Comparison of ENCODE assay signal across 25 cellular contexts in genomic region chr12:94078736-94079509, GRCh38.
"Had no signal": no experiment of that assay in that cellular context is flagged by ENCODE, and none has a peak within 500 bp of the region (broad histone marks: within the 10 kb centered on the region; RNA-seq: fewer than 3 reads in every experiment).

No MANE protein-coding gene starts in this region.

- H3K4me3 ChIP-seq: adrenal gland had no signal

- H3K27ac ChIP-seq: adrenal gland had no signal

- FAIRE-seq: TTC549 had no signal

- H3K27me3 ChIP-seq: adrenal gland had no signal

- ATAC-seq: activated T-helper 17 cell treated with anti-CD3 and anti-CD28 coated beads, Interleukin-2, amount 50 U/mL, for 72 hours; Panc1; Right ventricle myocardium inferior; SK-N-SH treated with all-trans-retinoic acid at 6 μM for 48 hours had no signal

- H3K36me3 ChIP-seq: adrenal gland had no signal

- H3K9me3 ChIP-seq: adrenal gland had no signal

- DNase-seq: activated B cell treated with CpG ODN at 0.5 μM for 24 hours; activated CD4-positive, alpha-beta memory T cell treated with anti-CD3 and anti-CD28 coated beads, Interleukin-2, amount 10 ng/mL, durations not matched to agents 7 days and 5 days; activated CD4-positive, alpha-beta T cell treated with anti-CD3 and anti-CD28 coated beads for 1 hour; activated gamma-delta T cell; activated T-cell treated with anti-CD3 and anti-CD28 coated beads for 4 hours; activated T-cell treated with anti-CD3 and anti-CD28 coated beads, Interleukin-2, amount 50 U/mL, for 48 hours; adrenal gland; anterior cingulate cortex; cerebellar nuclear complex; Karpas-422; NCI-H1048; NCI-H146; NCI-H187 treated with DMSO at 0.1 percent for 48 hours; NCI-H2171; NCI-H345; NCI-H510A; NCI-H526 treated with DMSO at 0.1 percent for 48 hours; NK-92 treated with Interleukin-12 subunit alpha and Interleukin-12 subunit beta, amount 100 ng/mL, for 24 hours; RPMI8226; T-helper 9 cell had no signal
